ENCODE assay signal across 21 cellular contexts in genomic region chr2:219507555-219508443, GRCh38. TPM values are rescaled to one million over a fixed set of nuclear protein-coding genes. Genes with fewer than 3 reads are reported as not detected.
DNase-seq lines count a peak whose midpoint lies in the region; ATAC-seq, FAIRE-seq and TF ChIP-seq lines count a peak whose summit lies in the region.
"Had no signal": no experiment of that assay in that cellular context is flagged by ENCODE, and none has a peak within 500 bp of the region (broad histone marks: within the 10 kb centered on the region; RNA-seq: fewer than 3 reads in every experiment).

No MANE protein-coding gene starts in this region.

- H3K9ac ChIP-seq in HUES64 (ENCODE audit: low read depth, low read length): peak overlapping the region; percentile 55
- H3K9ac ChIP-seq: parathyroid adenoma had no signal

- peaks cover 9% of the 10 kb centered on the region for H3K27me3 Mint-ChIP-seq in brain

- TF ChIP-seq RAD21 in A549 (conservative IDR thresholded peaks at IDR 0.05 in 1 of 2, IDR thresholded peaks at IDR 0.05 in 1 of 2): no peak

- DNase-seq in A549 (ENCODE audit: low read depth in 1 of 2, low spot score in 1 of 2) (no peak), stomach (no peak), NCI-H2227 treated with DMSO at 0.1 percent for 48 hours (lab: John Stamatoyannopoulos, UW) (no peak)
- DNase-seq: activated CD4-positive, CD25-positive, alpha-beta regulatory T cell; activated CD8-positive, alpha-beta memory T cell treated with anti-CD3 and anti-CD28 coated beads, Interleukin-2, amount 50 U/mL, for 4 hours; activated naive CD4-positive, alpha-beta T cell treated with Interleukin-2 at 50 U/mL for 16 hours; body of pancreas; COR-L47; GDM1; NCI-H187; Peyer's patch; small intestine; stimulated activated naive B cell treated with anti-CD40 and anti-IgM and Interleukin-4, amounts not matched to agents 10 μg/mL and 1 μg/mL and 100 μg/mL, for 72 hours; upper lobe of right lung had no signal

- H3K9me3 Mint-ChIP-seq in brain: no peaks in the 10 kb centered on the region
- H3K9me3 Mint-ChIP-seq: stimulated activated naive B cell treated with anti-CD40 and anti-IgM and Interleukin-4, amounts not matched to agents 10 μg/mL and 1 μg/mL and 100 μg/mL, for 72 hours had no signal

- TF ChIP-seq EP300 in A549 (IDR thresholded peaks at IDR 0.05): no peak
- no peak for TF ChIP-seq EP300 in stomach (IDR thresholded peaks at IDR 0.05)

- POLR2A ChIA-PET in A549 (lab: Yijun Ruan, JAX): interaction anchor here (1.3 kb wide), 1 partner anchor 10 kb away, joined by 9 read pairs; the partner anchor contains the start of gene GMPPA

- H3K36me3 ChIP-seq in HUES64 (ENCODE audit: insufficient read depth, low read length) (peaks cover 8% of the 10 kb centered on the region; the same call in 1 of the 2 replicates), stomach (peaks cover 30 to 51% (median 47%) of the 10 kb centered on the region in 4 donors)

- CTCF ChIA-PET in A549 (lab: Yijun Ruan, JAX): interaction anchor here (1.8 to 89.4 kb wide), 4 partner anchors 2 to 105 kb away, joined by 4 to 3291 read pairs (median 1652); partner anchors contain the start of genes ASIC4, CHPF, GMPPA and SPEG

- H3K4me1 ChIP-seq in A549 (peaks cover 12% of the 10 kb centered on the region), HUES64 (ENCODE audit: insufficient read depth, low read length) (peaks cover 44% of the 10 kb centered on the region), stomach (peaks cover 14 to 38% (median 25%) of the 10 kb centered on the region in 4 donors)

- H3K27me3 ChIP-seq in HUES64 (ENCODE audit: insufficient read depth, low read length): peaks cover 20% of the 10 kb centered on the region
- peaks cover 0 to 52% (median 44%) of the 10 kb centered on the region in 3 donors for H3K27me3 ChIP-seq in stomach

- 48% methylated on average over 8 of the region's 8 CpGs for WGBS in A549 (ENCODE audit: missing lambda C conversion rate)
- 82% methylated on average over 8 of the region's 8 CpGs for WGBS in HUES64
- WGBS in stomach, 5 donors: 47 to 52% (median 49%) methylated on average over 7 to 8 of the region's 8 CpGs

- no peak overlapping the region for H3K4me2 ChIP-seq in A549

- H3K27ac ChIP-seq in A549 (no peak overlapping the region), HUES64 (ENCODE audit: low read depth, low read length) (peak overlapping the region; percentile 85), stomach (no peak overlapping the region)
- H3K27ac ChIP-seq: body of pancreas, HL-60, parathyroid adenoma, Peyer's patch, upper lobe of right lung had no signal

- TF ChIP-seq CTCF in A549 (IDR thresholded peaks at IDR 0.05) (no peak), brain (conservative IDR thresholded peaks at IDR 0.05) (no peak), stomach (IDR thresholded peaks at IDR 0.05) (no peak)

- intact Hi-C loops in stomach (cut with DNase I; ENCODE audit: low total_unique reads): no loop called here

- no peaks in the 10 kb centered on the region for H3K36me3 Mint-ChIP-seq in brain

- ATAC-seq in A549 (no peak), HG03097 (IDR thresholded peaks at IDR 0.05; ENCODE audit: low FRiP score, unreplicated experiment) (no peak)
- ATAC-seq: body of pancreas; left lobe of liver; stimulated activated naive B cell treated with anti-CD40 and anti-IgM and Interleukin-4, amounts not matched to agents 10 μg/mL and 1 μg/mL and 100 μg/mL, for 72 hours; upper lobe of right lung had no signal

- H3K27ac Mint-ChIP-seq in brain: peak overlapping the region; percentile 90 to 98 (median 94)
- H3K27ac Mint-ChIP-seq: stimulated activated naive B cell treated with anti-CD40 and anti-IgM and Interleukin-4, amounts not matched to agents 10 μg/mL and 1 μg/mL and 100 μg/mL, for 72 hours had no signal

- H3K9me3 ChIP-seq in A549 (no peaks in the 10 kb centered on the region), HUES64 (ENCODE audit: insufficient read depth, low read depth, low read length) (no peaks in the 10 kb centered on the region), stomach (no peaks in the 10 kb centered on the region)
- H3K9me3 ChIP-seq: body of pancreas, Peyer's patch, upper lobe of right lung had no signal

- TF ChIP-seq POLR2A in A549 (IDR thresholded peaks at IDR 0.05; ENCODE audit: low read length) (no peak), stomach (IDR thresholded peaks at IDR 0.05) (no peak)

- peaks cover 88% of the 10 kb centered on the region for H3K4me1 Mint-ChIP-seq in brain

- H3K4me3 Mint-ChIP-seq in brain: peak overlapping the region in 4 of 5 experiments; percentile 16 to 71 (median 36)
- H3K4me3 Mint-ChIP-seq: stimulated activated naive B cell treated with anti-CD40 and anti-IgM and Interleukin-4, amounts not matched to agents 10 μg/mL and 1 μg/mL and 100 μg/mL, for 72 hours had no signal

- no peak for FAIRE-seq in A549 (lab: Jason Lieb, UNC)
- FAIRE-seq: small intestine had no signal

- H3K4me3 ChIP-seq in A549 (no peak overlapping the region), HUES64 (ENCODE audit: low read length) (no peak overlapping the region), stomach (no peak overlapping the region)
- H3K4me3 ChIP-seq: body of pancreas, Peyer's patch, upper lobe of right lung had no signal

TF ChIP-seq in A549, 52 proteins besides CTCF, POLR2A, EP300 and RAD21 (continues in another document):
- no peak for TF ChIP-seq E2F6 (IDR thresholded peaks at IDR 0.05; ENCODE audit: borderline replicate concordance, low read depth)

RNA-seq across cellular contexts. Expression of gene ASIC4, which starts 6.5 kb away (rescaled TPM):
- polyA plus RNA-seq in A549 (2011; rRNA removed) (0.04 and 0.13 TPM in 2 replicates), A549 (2017; fragmentation: RNase III; extraction: RNeasy Plus Mini Kit Qiagen cat#74134 plus additional on column Dnase treatment) (0.07 to 0.08 TPM in 2 of 3 replicates, not detected in the other), brain (ENCODE audit: insufficient read depth, low read depth, low replicate concordance) (1.2 TPM), stomach (not detected)
- polyA plus RNA-seq in A549 (2012; cell fraction: cytosol; rRNA removed): 0.01 and 0.05 TPM in 2 replicates
- polyA plus RNA-seq in A549 (2012; cell fraction: nucleus; rRNA removed): 0.17 and 0.33 TPM in 2 replicates
- polyA minus RNA-seq in A549 (2011; rRNA and poly(A)+ RNA removed): 0.12 TPM in 1 of 2 replicates, not detected in the other
- 0.10 TPM for polyA plus RNA-seq in HUES64 (2013, experiment 1 of 2)
- 0.51 TPM for polyA plus RNA-seq in HUES64 (2013, experiment 2 of 2)
- 10 to 100 TPM in 1 of 5 donors, 1 to 10 TPM in 1, not detected in 3; 2.0 to 11.0 TPM for total RNA-seq in stomach
- total RNA-seq: body of pancreas had no signal
- polyA plus RNA-seq: fibroblast of lung had no signal

RNA-seq across cellular contexts. Expression of gene GMPPA, which starts 9.1 kb away (rescaled TPM):
- polyA plus RNA-seq in A549 (2011; rRNA removed): 46.2 and 55.3 TPM in 2 replicates
- 55.6 and 70.3 TPM in 2 replicates for polyA plus RNA-seq in A549 (2012; cell fraction: cytosol; rRNA removed)
- 113 and 115 TPM in 2 replicates for polyA plus RNA-seq in A549 (2012; cell fraction: nucleus; rRNA removed)
- polyA plus RNA-seq in A549 (2017; fragmentation: RNase III; extraction: RNeasy Plus Mini Kit Qiagen cat#74134 plus additional on column Dnase treatment): 31.3 to 38.4 TPM (median 36.2 TPM) in 3 replicates
- 63.6 and 92.8 TPM in 2 replicates for polyA minus RNA-seq in A549 (2011; rRNA and poly(A)+ RNA removed)
- polyA plus RNA-seq in HUES64 (2013, experiment 1 of 2): 25.1 TPM
- polyA plus RNA-seq in HUES64 (2013, experiment 2 of 2): 25.2 TPM
- 22.0 TPM for polyA plus RNA-seq in brain (ENCODE audit: insufficient read depth, low read depth, low replicate concordance)
- 100 to 1,000 TPM in 1 of 5 donors, 10 to 100 TPM in 4; 16.5 to 185 (median 24.2) TPM for total RNA-seq in stomach
- polyA plus RNA-seq in stomach: 10 to 100 TPM; 29.9 to 84.8 (median 58.2) TPM

RNA-seq across cellular contexts. Expression of gene CHPF, which starts 35.8 kb away (rescaled TPM):
- polyA plus RNA-seq in A549 (2011; rRNA removed) (9.0 and 10.2 TPM in 2 replicates), A549 (2017; fragmentation: RNase III; extraction: RNeasy Plus Mini Kit Qiagen cat#74134 plus additional on column Dnase treatment) (11.8 to 15.1 TPM (median 14.8 TPM) in 3 replicates), brain (ENCODE audit: insufficient read depth, low read depth, low replicate concordance) (41.6 TPM), stomach (10 to 100 TPM; 10.8 to 32.9 (median 27.2) TPM)
- 13.2 and 20.6 TPM in 2 replicates for polyA plus RNA-seq in A549 (2012; cell fraction: cytosol; rRNA removed)
- 25.5 and 46.9 TPM in 2 replicates for polyA plus RNA-seq in A549 (2012; cell fraction: nucleus; rRNA removed)
- polyA minus RNA-seq in A549 (2011; rRNA and poly(A)+ RNA removed): 4.2 and 6.5 TPM in 2 replicates
- 39.6 TPM for polyA plus RNA-seq in HUES64 (2013, experiment 1 of 2)
- 37.0 TPM for polyA plus RNA-seq in HUES64 (2013, experiment 2 of 2)
- total RNA-seq in stomach: 100 to 1,000 TPM in 1 of 5 donors, 10 to 100 TPM in 4; 28.0 to 119 (median 83.4) TPM

RNA-seq across cellular contexts. Expression of gene TMEM198, which starts 36.0 kb away (rescaled TPM):
- polyA plus RNA-seq in A549 (2011; rRNA removed): 0.31 and 0.33 TPM in 2 replicates
- 0.40 and 0.45 TPM in 2 replicates for polyA plus RNA-seq in A549 (2012; cell fraction: cytosol; rRNA removed)
- 3.2 and 3.3 TPM in 2 replicates for polyA plus RNA-seq in A549 (2012; cell fraction: nucleus; rRNA removed)
- 0.26 to 0.42 TPM (median 0.37 TPM) in 3 replicates for polyA plus RNA-seq in A549 (2017; fragmentation: RNase III; extraction: RNeasy Plus Mini Kit Qiagen cat#74134 plus additional on column Dnase treatment)
- polyA minus RNA-seq in A549 (2011; rRNA and poly(A)+ RNA removed): 0.44 and 0.83 TPM in 2 replicates
- 6.3 TPM for polyA plus RNA-seq in HUES64 (2013, experiment 1 of 2)
- 5.6 TPM for polyA plus RNA-seq in HUES64 (2013, experiment 2 of 2)
- polyA plus RNA-seq in brain (ENCODE audit: insufficient read depth, low read depth, low replicate concordance): 23.1 TPM
- total RNA-seq in stomach: 1 to 10 TPM in 2 of 5 donors, under 1 TPM in 1, not detected in 2; 0.92 to 7.5 (median 2.7) TPM
- 1 to 10 TPM; 1.4 to 4.7 (median 2.1) TPM for polyA plus RNA-seq in stomach
